In genomic region chr20:36064661-36065426, GRCh38 we compare ENCODE assay signal across 8 cellular contexts.
A peak's percentile ranks its signal among the peaks of the same experiment; 100 is the strongest.
DNase-seq lines count a peak whose midpoint lies in the region; ATAC-seq and TF ChIP-seq lines count a peak whose summit lies in the region.

No MANE protein-coding gene starts in this region.

- peak overlapping the region; percentile 77 for H3K4me3 Mint-ChIP-seq in dendritic cell treated with granulocyte-macrophage colony-stimulating factor and Interleukin-4, amounts not matched to agents 40 ng/mL and 50 ng/mL, for 4 days

- peaks cover 11% of the 10 kb centered on the region for H3K4me1 Mint-ChIP-seq in dendritic cell treated with granulocyte-macrophage colony-stimulating factor and Interleukin-4, amounts not matched to agents 40 ng/mL and 50 ng/mL, for 4 days (ENCODE audit: low read depth)

- H3K4me1 ChIP-seq in right lobe of liver: peaks cover 0 to 7% (median 0%) of the 10 kb centered on the region in 4 donors

- no peaks in the 10 kb centered on the region for H3K9me3 ChIP-seq in right lobe of liver

- H3K4me3 ChIP-seq in right lobe of liver: peak overlapping the region; percentile 50 to 65 (median 60)

- intact Hi-C loops in dendritic cell treated with granulocyte-macrophage colony-stimulating factor and Interleukin-4, amounts not matched to agents 40 ng/mL and 50 ng/mL, for 4 days (cut with micrococcal nuclease): no loop called here
- intact Hi-C loops in right lobe of liver (cut with DNase I): no loop called here

- H3K27me3 ChIP-seq in right lobe of liver: no peaks in the 10 kb centered on the region

- peaks cover 9% of the 10 kb centered on the region for H3K9me3 Mint-ChIP-seq in dendritic cell treated with granulocyte-macrophage colony-stimulating factor and Interleukin-4, amounts not matched to agents 40 ng/mL and 50 ng/mL, for 4 days

- H3K27me3 Mint-ChIP-seq in dendritic cell treated with granulocyte-macrophage colony-stimulating factor and Interleukin-4, amounts not matched to agents 40 ng/mL and 50 ng/mL, for 4 days: peaks cover 9% of the 10 kb centered on the region

- peak; percentile 26 for TF ChIP-seq POLR2A in GM19193 (IDR thresholded peaks at IDR 0.05; ENCODE audit: extremely low read depth, insufficient read depth, insufficient read length)
- peak; percentile 86 for TF ChIP-seq POLR2A in right lobe of liver (IDR thresholded peaks at IDR 0.05)

- H3K36me3 Mint-ChIP-seq in dendritic cell treated with granulocyte-macrophage colony-stimulating factor and Interleukin-4, amounts not matched to agents 40 ng/mL and 50 ng/mL, for 4 days (ENCODE audit: low read depth): no peaks in the 10 kb centered on the region

- H3K27ac ChIP-seq in right lobe of liver: peak overlapping the region; percentile 81 to 89 (median 83)

- ATAC-seq in HG03432 (IDR thresholded peaks at IDR 0.05; ENCODE audit: unreplicated experiment) (peak; percentile 93), right lobe of liver (peak; percentile 97 to 99 (median 99))

- peak; percentile 37 to 66 for DNase-seq in AML-193 (lab: John Stamatoyannopoulos, UW)
- peak; percentile 85 to 88 for DNase-seq in NCI-H524 (lab: John Stamatoyannopoulos, UW)
- DNase-seq in activated CD4-positive, alpha-beta T cell treated with anti-CD3 and anti-CD28 coated beads, Interleukin-2, amount 50 U/mL, for 24 hours (ENCODE audit: low read depth in 1 of 2, low spot score in 1 of 2): peak; percentile 88 to 95
- peak; percentile 98 for DNase-seq in right lobe of liver
- peak; percentile 94 for DNase-seq in stimulated activated CD4-positive, alpha-beta T cell treated with anti-CD3 and anti-CD28 coated beads, Interleukin-4, amount 100 ng/mL, for 1 hour

- H3K36me3 ChIP-seq in right lobe of liver: no peaks in the 10 kb centered on the region

- TF ChIP-seq CTCF in right lobe of liver (IDR thresholded peaks at IDR 0.05): no peak

- peak overlapping the region; percentile 85 for H3K27ac Mint-ChIP-seq in dendritic cell treated with granulocyte-macrophage colony-stimulating factor and Interleukin-4, amounts not matched to agents 40 ng/mL and 50 ng/mL, for 4 days

- WGBS in right lobe of liver (ENCODE audit: insufficient coverage, low coverage, low lambda C conversion rate, missing lambda C conversion rate): 6% methylated on average over 21 of the region's 61 CpGs

Comparison
In these comparisons a context has a peak if more than half of its experiments do, and no peak if none do; other contexts are left out.
1. Peak in every context shown above with its lines: DNase-seq, ATAC-seq, H3K4me3 ChIP-seq and H3K27ac ChIP-seq.